5 cellular contexts compared by ENCODE assay signal in genomic region chr10:2189356-2189755, GRCh38.
DNase-seq lines count a peak whose midpoint lies in the region; FAIRE-seq and TF ChIP-seq lines count a peak whose summit lies in the region.
"Not testable (repeated sequence)": the region's sequence is repeated elsewhere in the genome, so short reads cannot be mapped to it uniquely, and the experiment has no call there.

No MANE protein-coding gene starts in this region.

- H3K9me3 Mint-ChIP-seq in type B pancreatic cell = not testable (repeated sequence)

- H3K79me2 ChIP-seq in mammary epithelial cell (ENCODE audit: insufficient read depth, low read length); keratinocyte (ENCODE audit: control insufficient read depth, insufficient read depth, low read length): not testable (repeated sequence)

- TF ChIP-seq POLR2A in esophagus squamous epithelium (IDR thresholded peaks at IDR 0.05) = not testable (repeated sequence)

- 41% methylated on average over 3 of the region's 4 CpGs for WGBS in mammary epithelial cell (ENCODE audit: low coverage, missing lambda C conversion rate)
- WGBS in esophagus squamous epithelium, 2 donors = 18 to 21% methylated on average over 4 of the region's 4 CpGs

- not testable (repeated sequence) for H3K4me1 Mint-ChIP-seq in type B pancreatic cell (ENCODE audit: unreplicated experiment)

- H3K4me3 Mint-ChIP-seq in type B pancreatic cell = not testable (repeated sequence)

- not testable (repeated sequence) for H3K9me1 ChIP-seq in keratinocyte (ENCODE audit: control insufficient read depth, extremely low read depth, insufficient read depth, low read length)

- not testable (repeated sequence) for H3K36me3 Mint-ChIP-seq in type B pancreatic cell

- in situ Hi-C loops in mammary epithelial cell (cut with MboI; ENCODE audit: low sequenced_read_pairs in 2 of 2) = not testable (repeated sequence)

- H3K36me3 ChIP-seq in mammary epithelial cell (ENCODE audit: insufficient read depth, low read length); esophagus squamous epithelium; keratinocyte (ENCODE audit: control insufficient read depth in 2 of 2, extremely low read depth in 1 of 2, insufficient read depth in 2 of 2, low read length in 2 of 2): not testable (repeated sequence)

- DNase-seq in mammary epithelial cell; esophagus squamous epithelium (lab: John Stamatoyannopoulos, UW); keratinocyte (ENCODE audit: low read depth, low spot score); type B pancreatic cell (ENCODE audit: extremely low spot score, unreplicated experiment): not testable (repeated sequence)
- DNase-seq in epithelial cell of esophagus (ENCODE audit: low read depth) = peak; percentile 43

- not testable (repeated sequence) for H3K4me1 ChIP-seq in mammary epithelial cell (ENCODE audit: insufficient read depth, low read length); esophagus squamous epithelium; keratinocyte (ENCODE audit: control insufficient read depth, extremely low read depth, insufficient read depth, low read length)

- peak overlapping the region; percentile 16 for H3K27ac Mint-ChIP-seq in type B pancreatic cell

- CTCF ChIA-PET in mammary epithelial cell (lab: Charles Lee; ENCODE audit: low non-redundant PET) = not testable (repeated sequence)

- not testable (repeated sequence) for BruUV-seq in mammary epithelial cell (replicated peaks; lab: Mats Ljungman, UMichigan)

- peak overlapping the region; percentile 56 for H2AFZ ChIP-seq in mammary epithelial cell (ENCODE audit: low read depth, low read length)
- H2AFZ ChIP-seq in keratinocyte (ENCODE audit: control insufficient read depth, low read length) = peak overlapping the region; percentile 43

- not testable (repeated sequence) for H3K27me3 Mint-ChIP-seq in type B pancreatic cell

- H3K4me2 ChIP-seq in mammary epithelial cell (ENCODE audit: insufficient read depth, low read depth, low read length); keratinocyte (ENCODE audit: control insufficient read depth, extremely low read depth, insufficient read depth, low read depth, low read length): not testable (repeated sequence)

- H3K27me3 ChIP-seq in mammary epithelial cell (ENCODE audit: insufficient read depth, low read length); esophagus squamous epithelium; keratinocyte (ENCODE audit: control insufficient read depth, extremely low read depth, insufficient read depth, low read length): not testable (repeated sequence)

- not testable (repeated sequence) for H3K4me3 ChIP-seq in mammary epithelial cell (replicated peaks in 1 of 3; ENCODE audit: insufficient read depth in 1 of 3, low read depth in 2 of 3, low read length in 3 of 3); epithelial cell of esophagus (ENCODE audit: low read length); esophagus squamous epithelium; keratinocyte (ENCODE audit: control insufficient read depth in 2 of 3, extremely low read depth in 1 of 3, insufficient read depth in 2 of 3, low read depth in 1 of 3, low read length in 3 of 3)

- H3K9ac ChIP-seq in mammary epithelial cell (ENCODE audit: insufficient read depth, low read length); keratinocyte (ENCODE audit: control insufficient read depth, extremely low read depth, insufficient read depth, low read length): not testable (repeated sequence)

- FAIRE-seq in keratinocyte (lab: Jason Lieb, UNC) = not testable (repeated sequence)

- not testable (repeated sequence) for H3K27ac ChIP-seq in mammary epithelial cell (ENCODE audit: insufficient read depth, low read depth, low read length); keratinocyte (ENCODE audit: control insufficient read depth, insufficient read depth, low read length)
- H3K27ac ChIP-seq in esophagus squamous epithelium = peak overlapping the region; percentile 25 to 45 (median 30)

- not testable (repeated sequence) for H4K20me1 ChIP-seq in mammary epithelial cell (ENCODE audit: insufficient read depth, low read length); keratinocyte (ENCODE audit: control insufficient read depth, extremely low read depth, insufficient read depth, low read length)

- H3K9me3 ChIP-seq in mammary epithelial cell (replicated peaks; ENCODE audit: insufficient read depth, low read length); esophagus squamous epithelium; keratinocyte (ENCODE audit: control insufficient read depth, low read depth, low read length): not testable (repeated sequence)

- not testable (repeated sequence) for TF ChIP-seq CTCF in mammary epithelial cell (conservative IDR thresholded peaks at IDR 0.05 in 1 of 2, IDR thresholded peaks at IDR 0.05 in 1 of 2; ENCODE audit: extremely low read depth in 1 of 2, insufficient read depth in 1 of 2, low read depth in 1 of 2, low read length in 2 of 2); epithelial cell of esophagus (IDR thresholded peaks at IDR 0.05; ENCODE audit: insufficient read depth, low read depth, low read length, missing control alignments); esophagus squamous epithelium (IDR thresholded peaks at IDR 0.05); keratinocyte (optimal IDR thresholded peaks at IDR 0.05 in 1 of 3, IDR thresholded peaks at IDR 0.05 in 1 of 3, conservative IDR thresholded peaks at IDR 0.05 in 1 of 3; ENCODE audit: extremely low read depth in 1 of 3, insufficient read depth in 2 of 3, low read length in 3 of 3); type B pancreatic cell (conservative IDR thresholded peaks at IDR 0.05)

- intact Hi-C loops in mammary epithelial cell (cut with micrococcal nuclease); esophagus squamous epithelium (cut with DNase I): not testable (repeated sequence)

- dilution Hi-C loops in mammary epithelial cell (cut with HindIII; ENCODE audit: low sequenced_read_pairs); keratinocyte (cut with MboI; ENCODE audit: extremely low pct_ligation_motif_present, low sequenced_read_pairs): not testable (repeated sequence)
